In genomic region chr5:68424799-68425537, GRCh38 we compare ENCODE assay signal across 1 cellular context.
TF ChIP-seq lines count a peak whose summit lies in the region.

No MANE protein-coding gene starts in this region.

TF ChIP-seq in HEK293, 187 proteins besides CTCF, POLR2A, EP300 and RAD21 (continued from another document):
- no peak for TF ChIP-seq KLF17 (tag by site-specific recombination; IDR thresholded peaks at IDR 0.05)
- TF ChIP-seq BCL6B (tag by site-specific recombination; IDR thresholded peaks at IDR 0.05): no peak
- no peak for TF ChIP-seq ZNF248 (tag by site-specific recombination; IDR thresholded peaks at IDR 0.05)
- no peak for TF ChIP-seq HOXA7 (CRISPR knock-in tag; IDR thresholded peaks at IDR 0.05; ENCODE audit: borderline replicate concordance)
- no peak for TF ChIP-seq ZNF585B (tag by site-specific recombination; IDR thresholded peaks at IDR 0.05)
- no peak for TF ChIP-seq ZNF112 (tag by site-specific recombination; IDR thresholded peaks at IDR 0.05)
- no peak for TF ChIP-seq ZNF645 (tag by site-specific recombination; IDR thresholded peaks at IDR 0.05)
- TF ChIP-seq ZSCAN23 (tag by site-specific recombination; IDR thresholded peaks at IDR 0.05): no peak
- TF ChIP-seq ZFHX2 (tag by site-specific recombination; conservative IDR thresholded peaks at IDR 0.05): peak; percentile 31; the same call in 1 of the 2 replicates
- TF ChIP-seq ZNF114 (tag by site-specific recombination; IDR thresholded peaks at IDR 0.05): no peak
- TF ChIP-seq EGR2 (tag by site-specific recombination; IDR thresholded peaks at IDR 0.05; ENCODE audit: low read depth): peak; percentile 36; the same call in 1 of the 2 replicates
- TF ChIP-seq ZNF423 (tag by site-specific recombination; IDR thresholded peaks at IDR 0.05): no peak
- TF ChIP-seq ZNF623 (tag by site-specific recombination; IDR thresholded peaks at IDR 0.05): no peak
- TF ChIP-seq ATF2 (tag by site-specific recombination; IDR thresholded peaks at IDR 0.05; ENCODE audit: low read depth): no peak
- TF ChIP-seq ZNF558 (tag by site-specific recombination; IDR thresholded peaks at IDR 0.05): no peak
- TF ChIP-seq ZXDB (tag by site-specific recombination; IDR thresholded peaks at IDR 0.05): no peak
